In genomic region chr11:17613428-17613962, GRCh38 we compare ENCODE assay signal across 14 cellular contexts.
"Had no signal": no experiment of that assay in that cellular context is flagged by ENCODE, and none has a peak within 500 bp of the region (broad histone marks: within the 10 kb centered on the region; RNA-seq: fewer than 3 reads in every experiment).

No MANE protein-coding gene starts in this region.

- H3K4me1 ChIP-seq: foreskin keratinocyte had no signal

- DNase-seq: dermis blood vessel endothelial cell; foreskin keratinocyte; immature natural killer cell; kidney; left colon; mesendoderm; natural killer cell; posterior cingulate gyrus; right cardiac atrium; small intestine; stimulated activated CD4-positive, alpha-beta T cell treated with anti-CD3 and anti-CD28 coated beads, Interleukin-12 subunit alpha, Interleukin-12 subunit beta, amount 100 ng/mL, for 4 hours; stimulated activated naive CD4-positive, alpha-beta T cell treated with Interleukin-2 at 50 U/mL for 16 hours; trophoblast cell had no signal

- H3K9me3 Mint-ChIP-seq: immature natural killer cell, natural killer cell, neural crest cell had no signal

- H3K27ac ChIP-seq: foreskin keratinocyte had no signal

- H3K36me3 Mint-ChIP-seq: immature natural killer cell, natural killer cell had no signal

- H3K4me3 Mint-ChIP-seq: immature natural killer cell, natural killer cell, neural crest cell had no signal

- H3K4me1 Mint-ChIP-seq: immature natural killer cell, natural killer cell, neural crest cell had no signal

- H3K27ac Mint-ChIP-seq: immature natural killer cell, natural killer cell had no signal

- ATAC-seq: foreskin keratinocyte, left colon, natural killer cell, right cardiac atrium had no signal
